In genomic region chr11:16738949-16739262, GRCh38 we compare ENCODE assay signal across 8 cellular contexts. TPM values are rescaled to one million over a fixed set of nuclear protein-coding genes. Genes with fewer than 3 reads are reported as not detected.
DNase-seq lines count a peak whose midpoint lies in the region; ATAC-seq, FAIRE-seq and TF ChIP-seq lines count a peak whose summit lies in the region.

No MANE protein-coding gene starts in this region.

- no peak overlapping the region for H3K4me3 Mint-ChIP-seq in activated naive CD8-positive, alpha-beta T cell treated with anti-CD3 and anti-CD28 coated beads, Interleukin-2, amount 50 U/mL, for 24 hours
- no peak overlapping the region for H3K4me3 Mint-ChIP-seq in activated naive CD8-positive, alpha-beta T cell treated with anti-CD3 and anti-CD28 coated beads for 36 hours
- H3K4me3 Mint-ChIP-seq in activated T-helper 1 cell treated with anti-CD3 and anti-CD28 coated beads, Interleukin-12 subunit alpha, Interleukin-12 subunit beta, Interleukin-2, Interleukin-4 antibody, amounts not matched to agents 30 ng/mL and 10 ng/mL and 1 ng/mL, durations not matched to agents 14 hours and 24 hours and 36 hours: no peak overlapping the region

- H3K4me3 ChIP-seq in SK-N-MC (peak overlapping the region; percentile 82), kidney (ENCODE audit: low read length in 2 of 2) (peak overlapping the region; percentile 87 to 99), tibial nerve (peak overlapping the region; percentile 68 to 86 (median 76))

- peak; percentile 22 for ATAC-seq in activated naive CD8-positive, alpha-beta T cell treated with anti-CD3 and anti-CD28 coated beads, Interleukin-2, amount 50 U/mL, for 24 hours

- H3K27ac Mint-ChIP-seq in activated naive CD8-positive, alpha-beta T cell treated with anti-CD3 and anti-CD28 coated beads, Interleukin-2, amount 50 U/mL, for 24 hours: no peak overlapping the region
- no peak overlapping the region for H3K27ac Mint-ChIP-seq in activated naive CD8-positive, alpha-beta T cell treated with anti-CD3 and anti-CD28 coated beads for 36 hours
- no peak overlapping the region for H3K27ac Mint-ChIP-seq in activated T-helper 1 cell treated with anti-CD3 and anti-CD28 coated beads, Interleukin-12 subunit alpha, Interleukin-12 subunit beta, Interleukin-2, Interleukin-4 antibody, amounts not matched to agents 30 ng/mL and 10 ng/mL and 1 ng/mL, durations not matched to agents 14 hours and 24 hours and 36 hours

- H3K9me3 ChIP-seq in SK-N-MC (ENCODE audit: low read depth, low read length) (no peaks in the 10 kb centered on the region), kidney (ENCODE audit: control insufficient read depth in 1 of 2, low read length in 2 of 2) (no peaks in the 10 kb centered on the region), tibial nerve (no peaks in the 10 kb centered on the region)

- no peaks in the 10 kb centered on the region for H3K9me3 Mint-ChIP-seq in activated naive CD8-positive, alpha-beta T cell treated with anti-CD3 and anti-CD28 coated beads, Interleukin-2, amount 50 U/mL, for 24 hours
- H3K9me3 Mint-ChIP-seq in activated naive CD8-positive, alpha-beta T cell treated with anti-CD3 and anti-CD28 coated beads for 36 hours: no peaks in the 10 kb centered on the region
- no peaks in the 10 kb centered on the region for H3K9me3 Mint-ChIP-seq in activated T-helper 1 cell treated with anti-CD3 and anti-CD28 coated beads, Interleukin-12 subunit alpha, Interleukin-12 subunit beta, Interleukin-2, Interleukin-4 antibody, amounts not matched to agents 30 ng/mL and 10 ng/mL and 1 ng/mL, durations not matched to agents 14 hours and 24 hours and 36 hours

- H3K27ac ChIP-seq in SK-N-MC: peak overlapping the region; percentile 84
- peak overlapping the region; percentile 92 to 97 for H3K27ac ChIP-seq in kidney (ENCODE audit: low read depth in 2 of 2, low read length in 2 of 2)
- peak overlapping the region; percentile 79 to 96 (median 95) for H3K27ac ChIP-seq in tibial nerve

- TF ChIP-seq EP300 in tibial nerve (IDR thresholded peaks at IDR 0.05): no peak

- FAIRE-seq in kidney (lab: Jason Lieb, UNC): no peak

- intact Hi-C loops in kidney (cut with DNase I): no loop called here
- intact Hi-C loops in activated T-helper 1 cell treated with anti-CD3 and anti-CD28 coated beads, Interleukin-12 subunit alpha, Interleukin-12 subunit beta, Interleukin-2, Interleukin-4 antibody, amounts not matched to agents 30 ng/mL and 10 ng/mL and 1 ng/mL, durations not matched to agents 14 hours and 24 hours and 36 hours (cut with micrococcal nuclease): loop anchor here (1.0 to 5.0 kb wide), 8 partner anchors 10 to 1895 kb away; partner anchors contain the start of genes GTF2H1, HPS5, NCR3LG1 and NUCB2

- TF ChIP-seq POLR2A in tibial nerve (IDR thresholded peaks at IDR 0.05): no peak

- no peaks in the 10 kb centered on the region for H3K27me3 ChIP-seq in tibial nerve

- H3K4me1 ChIP-seq in kidney (ENCODE audit: control insufficient read depth in 1 of 2, insufficient read depth in 1 of 2, low read depth in 1 of 2, low read length in 2 of 2): peaks cover 0 to 11% of the 10 kb centered on the region in 2 donors
- peaks cover 0 to 50% (median 29%) of the 10 kb centered on the region in 4 donors for H3K4me1 ChIP-seq in tibial nerve

- WGBS in tibial nerve, 2 donors: 1% methylated on average over 14 of the region's 14 CpGs

- H3K36me3 ChIP-seq in SK-N-MC (ENCODE audit: insufficient read depth, low read length) (peaks cover 39% of the 10 kb centered on the region), kidney (ENCODE audit: control insufficient read depth in 1 of 2, insufficient read depth in 2 of 2, low read length in 2 of 2) (no peaks in the 10 kb centered on the region), tibial nerve (peaks cover 0 to 7% (median 0%) of the 10 kb centered on the region in 3 donors)

- no peak for DNase-seq in activated naive CD8-positive, alpha-beta T cell treated with anti-CD3 and anti-CD28 coated beads, Interleukin-2, amount 50 U/mL, for 24 hours
- no peak for DNase-seq in activated naive CD8-positive, alpha-beta T cell treated with anti-CD3 and anti-CD28 coated beads for 36 hours
- no peak for DNase-seq in SK-N-MC (ENCODE audit: low read depth, low spot score)
- no peak for DNase-seq in kidney
- no peak for DNase-seq in tibial nerve (ENCODE audit: low spot score in 2 of 2)
- DNase-seq in NCI-H345 treated with DMSO at 0.1 percent for 48 hours (lab: John Stamatoyannopoulos, UW; ENCODE audit: unreplicated experiment): no peak
- no peak for DNase-seq in activated naive CD4-positive, alpha-beta T cell (lab: John Stamatoyannopoulos, UW)
- no peak for DNase-seq in activated T-helper 1 cell treated with anti-CD3 and anti-CD28 coated beads, Interleukin-12 subunit alpha, Interleukin-12 subunit beta, Interleukin-2, Interleukin-4 antibody, amounts not matched to agents 30 ng/mL and 10 ng/mL and 1 ng/mL, durations not matched to agents 14 hours and 24 hours and 36 hours (ENCODE audit: low spot score)

- TF ChIP-seq CTCF in kidney (IDR thresholded peaks at IDR 0.05; ENCODE audit: borderline replicate concordance, extremely low read depth, insufficient read depth) (no peak), tibial nerve (IDR thresholded peaks at IDR 0.05) (no peak)

- H3K27me3 Mint-ChIP-seq in activated naive CD8-positive, alpha-beta T cell treated with anti-CD3 and anti-CD28 coated beads, Interleukin-2, amount 50 U/mL, for 24 hours: peaks cover 1% of the 10 kb centered on the region
- H3K27me3 Mint-ChIP-seq in activated naive CD8-positive, alpha-beta T cell treated with anti-CD3 and anti-CD28 coated beads for 36 hours: no peaks in the 10 kb centered on the region
- H3K27me3 Mint-ChIP-seq in activated T-helper 1 cell treated with anti-CD3 and anti-CD28 coated beads, Interleukin-12 subunit alpha, Interleukin-12 subunit beta, Interleukin-2, Interleukin-4 antibody, amounts not matched to agents 30 ng/mL and 10 ng/mL and 1 ng/mL, durations not matched to agents 14 hours and 24 hours and 36 hours (ENCODE audit: insufficient read depth): no peaks in the 10 kb centered on the region

- peak overlapping the region; percentile 97 for H3K9ac ChIP-seq in SK-N-MC (ENCODE audit: insufficient read length)
- peak overlapping the region; percentile 96 to 98 for H3K9ac ChIP-seq in kidney (ENCODE audit: low read length in 2 of 2)

- H3K36me3 Mint-ChIP-seq in activated naive CD8-positive, alpha-beta T cell treated with anti-CD3 and anti-CD28 coated beads, Interleukin-2, amount 50 U/mL, for 24 hours (ENCODE audit: low read depth): peaks cover 18% of the 10 kb centered on the region
- peaks cover 16% of the 10 kb centered on the region for H3K36me3 Mint-ChIP-seq in activated naive CD8-positive, alpha-beta T cell treated with anti-CD3 and anti-CD28 coated beads for 36 hours
- H3K36me3 Mint-ChIP-seq in activated T-helper 1 cell treated with anti-CD3 and anti-CD28 coated beads, Interleukin-12 subunit alpha, Interleukin-12 subunit beta, Interleukin-2, Interleukin-4 antibody, amounts not matched to agents 30 ng/mL and 10 ng/mL and 1 ng/mL, durations not matched to agents 14 hours and 24 hours and 36 hours (ENCODE audit: low read depth): peaks cover 19% of the 10 kb centered on the region

- peaks cover 26% of the 10 kb centered on the region for H3K4me1 Mint-ChIP-seq in activated naive CD8-positive, alpha-beta T cell treated with anti-CD3 and anti-CD28 coated beads, Interleukin-2, amount 50 U/mL, for 24 hours
- peaks cover 23% of the 10 kb centered on the region for H3K4me1 Mint-ChIP-seq in activated naive CD8-positive, alpha-beta T cell treated with anti-CD3 and anti-CD28 coated beads for 36 hours
- peaks cover 32% of the 10 kb centered on the region for H3K4me1 Mint-ChIP-seq in activated T-helper 1 cell treated with anti-CD3 and anti-CD28 coated beads, Interleukin-12 subunit alpha, Interleukin-12 subunit beta, Interleukin-2, Interleukin-4 antibody, amounts not matched to agents 30 ng/mL and 10 ng/mL and 1 ng/mL, durations not matched to agents 14 hours and 24 hours and 36 hours (ENCODE audit: low read depth)

RNA-seq across cellular contexts. Expression of gene C11orf58, which starts 0.5 kb away (rescaled TPM):
- 100 to 1,000 TPM; 151 to 153 TPM for total RNA-seq in activated naive CD8-positive, alpha-beta T cell treated with anti-CD3 and anti-CD28 coated beads for 36 hours
- total RNA-seq in kidney: 117 TPM
- polyA plus RNA-seq in kidney (ENCODE audit: insufficient read depth, low read depth, low replicate concordance): 113 TPM
- total RNA-seq in tibial nerve: 100 to 1,000 TPM; 136 to 170 (median 144) TPM
- 150 and 152 TPM in 2 replicates for total RNA-seq in activated T-helper 1 cell treated with anti-CD3 and anti-CD28 coated beads, Interleukin-12 subunit alpha, Interleukin-12 subunit beta, Interleukin-2, Interleukin-4 antibody, amounts not matched to agents 30 ng/mL and 10 ng/mL and 1 ng/mL, durations not matched to agents 14 hours and 24 hours and 36 hours
